In the genomic region with DNA sequence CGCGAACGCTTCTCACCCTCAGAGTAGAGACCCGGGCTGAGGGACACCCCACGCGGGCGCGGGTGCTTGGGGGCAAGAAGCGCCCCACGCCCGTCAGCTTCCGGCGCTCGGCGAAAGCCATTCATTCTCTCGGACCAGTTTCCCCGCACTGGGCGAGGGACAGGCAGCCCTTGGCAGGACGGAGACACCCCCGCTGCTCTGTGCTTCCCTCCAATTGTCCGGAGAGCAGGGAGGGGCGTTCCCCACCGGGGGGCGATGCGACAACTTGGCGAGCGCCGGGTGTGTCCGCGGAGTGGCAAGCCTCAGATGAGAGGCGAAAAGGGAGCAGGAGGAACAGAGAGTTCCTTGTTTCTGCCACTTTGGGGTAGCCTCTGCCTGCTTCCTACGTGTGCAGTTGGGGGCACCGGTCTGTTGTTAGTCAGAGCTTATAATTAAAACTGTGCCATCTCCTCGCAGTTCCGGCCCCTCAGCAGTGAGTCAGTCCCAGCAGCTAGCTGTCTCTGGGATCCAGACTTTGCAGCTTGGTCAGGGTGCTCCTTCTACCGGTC, we compare ENCODE assay signal across 1 cellular context.
A peak's percentile ranks its signal among the peaks of the same experiment; 100 is the strongest.
TF ChIP-seq lines count a peak whose summit lies in the region.

No MANE protein-coding gene starts in this region.

TF ChIP-seq in H1, 55 proteins besides CTCF, POLR2A, EP300 and RAD21 (continued from another document):
- TF ChIP-seq, protein P1, sequence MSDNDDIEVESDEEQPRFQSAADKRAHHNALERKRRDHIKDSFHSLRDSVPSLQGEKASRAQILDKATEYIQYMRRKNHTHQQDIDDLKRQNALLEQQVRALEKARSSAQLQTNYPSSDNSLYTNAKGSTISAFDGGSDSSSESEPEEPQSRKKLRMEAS (IDR thresholded peaks at IDR 0.05), result 0 out of 2 replicates have a peak, but pooled peaks have one; percentile 25
- TF ChIP-seq RBBP5 (IDR thresholded peaks at IDR 0.05; ENCODE audit: borderline replicate concordance, low read depth, low read length), result no peak
- TF ChIP-seq TAF1 (IDR thresholded peaks at IDR 0.05; ENCODE audit: low read depth, low read length), result no peak
- TF ChIP-seq SP1 (IDR thresholded peaks at IDR 0.05; ENCODE audit: low read depth, low read length), result no peak
- TF ChIP-seq TAF7 (optimal IDR thresholded peaks at IDR 0.05; ENCODE audit: borderline replicate concordance, low read depth, low read length), result no peak
- TF ChIP-seq JUN (IDR thresholded peaks at IDR 0.05; ENCODE audit: low read depth, low read length), result no peak
- TF ChIP-seq HDAC2 (IDR thresholded peaks at IDR 0.05; ENCODE audit: borderline replicate concordance in 1 of 2, low read depth in 2 of 2, low read length in 2 of 2), result 0 out of 4 replicates have a peak, but pooled peaks of 1 of the 2 experiments have one; percentile 3
- peak; percentile 24 for TF ChIP-seq KDM4A (IDR thresholded peaks at IDR 0.05; ENCODE audit: low read depth, low read length, severe bottlenecking)
